ENCODE assay signal across 8 cellular contexts in genomic region chr2:215311625-215312394, GRCh38. TPM values are rescaled to one million over a fixed set of nuclear protein-coding genes. Genes with fewer than 3 reads are reported as not detected.
DNase-seq lines count a peak whose midpoint lies in the region; ATAC-seq and TF ChIP-seq lines count a peak whose summit lies in the region.

Gene ATIC, plus strand, starts transcription at chr2:215312059. Its CDS starts 84 bp downstream, at chr2:215312143.

- WGBS in right cardiac atrium = under 1% methylated on average over 64 of the region's 64 CpGs

- ATAC-seq in GM18499 (IDR thresholded peaks at IDR 0.05; ENCODE audit: insufficient read depth, unreplicated experiment) (peak; percentile 99), HG02943 (IDR thresholded peaks at IDR 0.05; ENCODE audit: low read depth, unreplicated experiment) (peak; percentile 100), right cardiac atrium (peak; percentile 100)

- H3K36me3 ChIP-seq in ascending aorta (no peaks in the 10 kb centered on the region), vagina (no peaks in the 10 kb centered on the region)

- intact Hi-C loops in T-helper 2 cell treated with Interferon-gamma antibody and Interleukin-4, amounts not matched to agents 100 ng/mL and 5 ng/mL, for 36 hours (cut with micrococcal nuclease) = loop anchor here (1.0 to 5.0 kb wide), 4 partner anchors 123 to 1101 kb away; partner anchors contain the start of genes BARD1 and SMARCAL1
- intact Hi-C loops in ascending aorta (cut with DNase I) = loop anchor here (5.0 to 10.0 kb wide), 2 partner anchors 500 to 803 kb away; no protein-coding TSS in a partner anchor
- intact Hi-C loops in right cardiac atrium (cut with DNase I) = no loop called here
- intact Hi-C loops in vagina (cut with DNase I) = no loop called here

- peak; percentile 52 for DNase-seq in NCI-H187 treated with DMSO at 0.1 percent for 48 hours (lab: John Stamatoyannopoulos, UW)
- peak; percentile 73 to 97 for DNase-seq in ascending aorta (ENCODE audit: low spot score in 2 of 2)
- DNase-seq in right cardiac atrium = peak; percentile 96 to 98 (median 98)
- DNase-seq in putamen (ENCODE audit: low spot score) = peak; percentile 93
- DNase-seq in vagina (ENCODE audit: extremely low spot score in 2 of 2) = peak in 1 of 2 donors; percentile 94

- H3K4me1 ChIP-seq in ascending aorta = peaks cover 0 to 6% of the 10 kb centered on the region in 2 donors
- H3K4me1 ChIP-seq in right cardiac atrium (ENCODE audit: control insufficient read depth, insufficient read depth, low read length) = peaks cover 4% of the 10 kb centered on the region
- H3K4me1 ChIP-seq in vagina = peaks cover 20% of the 10 kb centered on the region

- H3K9me3 ChIP-seq in ascending aorta = no peaks in the 10 kb centered on the region
- no peaks in the 10 kb centered on the region for H3K9me3 ChIP-seq in right cardiac atrium (ENCODE audit: control insufficient read depth, low read length)
- no peaks in the 10 kb centered on the region for H3K9me3 ChIP-seq in vagina

- H3K4me3 ChIP-seq in ascending aorta (peak within 1 kb of the TSS; percentile 85 to 86), right cardiac atrium (ENCODE audit: low read length) (peak within 1 kb of the TSS; percentile 56), vagina (peak within 1 kb of the TSS; percentile 78 to 86)

- H3K27ac ChIP-seq in ascending aorta (peak within 1 kb of the TSS; percentile 73 to 87), right cardiac atrium (ENCODE audit: low read length) (peak within 1 kb of the TSS; percentile 49), vagina (peak within 1 kb of the TSS; percentile 71)

- TF ChIP-seq POLR2A in vagina (IDR thresholded peaks at IDR 0.05) = peak in 1 of 2 donors; percentile 3

- TF ChIP-seq CTCF in ascending aorta (IDR thresholded peaks at IDR 0.05) (peak in 1 of 3 experiments; percentile 19), vagina (IDR thresholded peaks at IDR 0.05) (no peak)

- H3K27me3 ChIP-seq in ascending aorta = no peaks in the 10 kb centered on the region
- no peaks in the 10 kb centered on the region for H3K27me3 ChIP-seq in right cardiac atrium (ENCODE audit: control insufficient read depth, insufficient read depth)
- H3K27me3 ChIP-seq in vagina = no peaks in the 10 kb centered on the region

RNA-seq across cellular contexts. Expression of gene ATIC, which starts in this region (rescaled TPM):
- 192 and 196 TPM in 2 replicates for total RNA-seq in T-helper 2 cell treated with Interferon-gamma antibody and Interleukin-4, amounts not matched to agents 100 ng/mL and 5 ng/mL, for 36 hours
- total RNA-seq in ascending aorta (8.9 TPM), right cardiac atrium (10 to 100 TPM; 43.8 to 47.6 (median 45.4) TPM), vagina (75.6 TPM)
- 63.6 TPM for polyA plus RNA-seq in right cardiac atrium

Comparison
In these comparisons a context has a peak if more than half of its experiments do, and no peak if none do; other contexts are left out.
1. intact Hi-C loops: an anchor here in T-helper 2 cell treated with Interferon-gamma antibody and Interleukin-4, amounts not matched to agents 100 ng/mL and 5 ng/mL, for 36 hours (1.0 to 5.0 kb wide) and ascending aorta (5.0 to 10.0 kb wide); none called in right cardiac atrium and vagina.